ENCODE assay signal across 9 cellular contexts in the genomic region with DNA sequence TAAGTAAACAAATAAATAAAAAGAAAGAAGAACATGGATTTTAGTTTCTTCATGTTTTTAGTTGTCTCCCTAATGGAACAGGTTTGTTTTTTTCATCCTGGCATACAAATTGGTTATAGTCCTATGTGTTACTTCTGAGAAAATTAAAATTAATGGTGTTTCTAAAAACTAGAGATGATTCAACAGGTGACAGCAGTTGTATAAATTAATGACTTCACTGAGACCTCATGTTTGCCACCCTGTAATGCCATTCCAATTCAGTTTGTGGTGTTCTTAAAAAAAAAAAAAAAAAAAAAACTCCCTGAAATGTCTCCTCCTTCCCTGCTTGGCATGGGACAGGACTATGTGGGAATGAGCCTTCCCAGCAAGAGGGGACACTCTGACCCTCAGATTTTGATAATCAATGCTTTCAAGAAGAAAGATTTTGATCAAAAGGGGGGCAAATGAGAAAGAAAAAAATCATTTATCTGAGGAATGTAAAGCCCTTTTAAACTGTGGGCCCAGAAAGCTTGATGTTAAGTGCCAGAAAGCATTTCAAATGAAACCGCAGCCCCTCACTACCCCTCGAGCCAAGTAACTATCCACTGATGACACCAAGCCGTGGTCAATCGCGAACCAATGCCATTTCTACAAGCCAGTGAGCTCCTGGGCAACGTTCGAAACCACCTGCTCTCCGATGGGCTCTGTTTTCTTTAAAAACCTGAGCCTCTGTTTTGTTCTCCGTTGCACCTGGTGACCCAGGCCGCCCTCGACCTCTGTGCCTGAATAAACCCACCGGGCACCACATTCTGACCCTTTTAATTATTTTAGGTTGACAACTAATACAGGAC. TPM values are rescaled to one million over a fixed set of nuclear protein-coding genes. Genes with fewer than 3 reads are reported as not detected.
DNase-seq lines count a peak whose midpoint lies in the region; ATAC-seq and TF ChIP-seq lines count a peak whose summit lies in the region.
"Had no signal": no experiment of that assay in that cellular context is flagged by ENCODE, and none has a peak within 500 bp of the region (broad histone marks: within the 10 kb centered on the region; RNA-seq: fewer than 3 reads in every experiment).

No MANE protein-coding gene starts in this region.

- H3K4me1 ChIP-seq in suprapubic skin: peaks cover 40% of the 10 kb centered on the region

- H3K4me3 Mint-ChIP-seq in activated CD4-positive, alpha-beta T cell treated with anti-CD3 and anti-CD28 coated beads for 36 hours: peak overlapping the region; percentile 82
- peak overlapping the region; percentile 90 for H3K4me3 Mint-ChIP-seq in activated T-helper 1 cell treated with anti-CD3 and anti-CD28 coated beads, Interleukin-12 subunit alpha, Interleukin-12 subunit beta, Interleukin-2, Interleukin-4 antibody, amounts not matched to agents 30 ng/mL and 10 ng/mL and 1 ng/mL, durations not matched to agents 14 hours and 24 hours and 36 hours

- ATAC-seq in activated CD4-positive, alpha-beta T cell treated with anti-CD3 and anti-CD28 coated beads for 36 hours: no peak
- ATAC-seq in HG02571 (IDR thresholded peaks at IDR 0.05; ENCODE audit: unreplicated experiment) (no peak), GM19463 (IDR thresholded peaks at IDR 0.05; ENCODE audit: unreplicated experiment) (no peak)

- H3K27ac Mint-ChIP-seq in activated CD4-positive, alpha-beta T cell treated with anti-CD3 and anti-CD28 coated beads for 36 hours: peak overlapping the region; percentile 66
- peak overlapping the region; percentile 52 for H3K27ac Mint-ChIP-seq in activated T-helper 1 cell treated with anti-CD3 and anti-CD28 coated beads, Interleukin-12 subunit alpha, Interleukin-12 subunit beta, Interleukin-2, Interleukin-4 antibody, amounts not matched to agents 30 ng/mL and 10 ng/mL and 1 ng/mL, durations not matched to agents 14 hours and 24 hours and 36 hours

- no peaks in the 10 kb centered on the region for H3K36me3 ChIP-seq in suprapubic skin

- TF ChIP-seq POLR2A in suprapubic skin (IDR thresholded peaks at IDR 0.05): no peak

- CTCF ChIA-PET in activated CD4-positive, alpha-beta T cell treated with anti-CD3 and anti-CD28 coated beads for 36 hours (lab: Charles Lee): interaction anchor here (0.7 to 0.9 kb wide), 2 partner anchors 426 to 566 kb away, joined by 3 read pairs; a partner anchor contains a TSS

- H3K9me3 ChIP-seq in iPS-18c (ENCODE audit: control insufficient read depth, insufficient read depth, low read length) (no peaks in the 10 kb centered on the region), suprapubic skin (no peaks in the 10 kb centered on the region)

- no peaks in the 10 kb centered on the region for H3K9me3 Mint-ChIP-seq in activated CD4-positive, alpha-beta T cell treated with anti-CD3 and anti-CD28 coated beads for 36 hours (ENCODE audit: low read depth)
- no peaks in the 10 kb centered on the region for H3K9me3 Mint-ChIP-seq in activated T-helper 1 cell treated with anti-CD3 and anti-CD28 coated beads, Interleukin-12 subunit alpha, Interleukin-12 subunit beta, Interleukin-2, Interleukin-4 antibody, amounts not matched to agents 30 ng/mL and 10 ng/mL and 1 ng/mL, durations not matched to agents 14 hours and 24 hours and 36 hours

- DNase-seq in activated CD4-positive, alpha-beta T cell treated with anti-CD3 and anti-CD28 coated beads for 36 hours: no peak
- no peak for DNase-seq in activated CD4-positive, alpha-beta T cell treated with anti-CD3 and anti-CD28 coated beads for 1 hour
- no peak for DNase-seq in activated T-helper 1 cell treated with anti-CD3 and anti-CD28 coated beads, Interleukin-12 subunit alpha, Interleukin-12 subunit beta, Interleukin-2, Interleukin-4 antibody, amounts not matched to agents 30 ng/mL and 10 ng/mL and 1 ng/mL, durations not matched to agents 14 hours and 24 hours and 36 hours (ENCODE audit: low spot score)
- DNase-seq in suprapubic skin (ENCODE audit: low spot score in 2 of 2): no peak
- DNase-seq in hypothalamus (lab: John Stamatoyannopoulos, UW): no peak
- DNase-seq: DND-41 had no signal

- intact Hi-C loops in activated CD4-positive, alpha-beta T cell treated with anti-CD3 and anti-CD28 coated beads for 36 hours (cut with DNase I, micrococcal nuclease): loop anchor here in 1 of 2 experiments (2.0 to 10.0 kb wide), 2 partner anchors 293 to 537 kb away; a partner anchor contains a TSS
- intact Hi-C loops in activated T-helper 1 cell treated with anti-CD3 and anti-CD28 coated beads, Interleukin-12 subunit alpha, Interleukin-12 subunit beta, Interleukin-2, Interleukin-4 antibody, amounts not matched to agents 30 ng/mL and 10 ng/mL and 1 ng/mL, durations not matched to agents 14 hours and 24 hours and 36 hours (cut with micrococcal nuclease): loop anchor here (1.0 to 10.0 kb wide), 4 partner anchors 11 to 180 kb away; a partner anchor contains a TSS

- H3K36me3 Mint-ChIP-seq in activated CD4-positive, alpha-beta T cell treated with anti-CD3 and anti-CD28 coated beads for 36 hours (ENCODE audit: low read depth): no peaks in the 10 kb centered on the region
- H3K36me3 Mint-ChIP-seq in activated T-helper 1 cell treated with anti-CD3 and anti-CD28 coated beads, Interleukin-12 subunit alpha, Interleukin-12 subunit beta, Interleukin-2, Interleukin-4 antibody, amounts not matched to agents 30 ng/mL and 10 ng/mL and 1 ng/mL, durations not matched to agents 14 hours and 24 hours and 36 hours (ENCODE audit: low read depth): peaks cover 5% of the 10 kb centered on the region

- 5% methylated on average over 12 of the region's 12 CpGs for WGBS in suprapubic skin

- H3K27me3 Mint-ChIP-seq in activated CD4-positive, alpha-beta T cell treated with anti-CD3 and anti-CD28 coated beads for 36 hours: no peaks in the 10 kb centered on the region
- H3K27me3 Mint-ChIP-seq in activated T-helper 1 cell treated with anti-CD3 and anti-CD28 coated beads, Interleukin-12 subunit alpha, Interleukin-12 subunit beta, Interleukin-2, Interleukin-4 antibody, amounts not matched to agents 30 ng/mL and 10 ng/mL and 1 ng/mL, durations not matched to agents 14 hours and 24 hours and 36 hours (ENCODE audit: insufficient read depth): peaks cover 9% of the 10 kb centered on the region

- H3K4me1 Mint-ChIP-seq in activated CD4-positive, alpha-beta T cell treated with anti-CD3 and anti-CD28 coated beads for 36 hours: peaks cover 12% of the 10 kb centered on the region
- H3K4me1 Mint-ChIP-seq in activated T-helper 1 cell treated with anti-CD3 and anti-CD28 coated beads, Interleukin-12 subunit alpha, Interleukin-12 subunit beta, Interleukin-2, Interleukin-4 antibody, amounts not matched to agents 30 ng/mL and 10 ng/mL and 1 ng/mL, durations not matched to agents 14 hours and 24 hours and 36 hours (ENCODE audit: low read depth): peaks cover 7% of the 10 kb centered on the region

- POLR2A ChIA-PET in activated CD4-positive, alpha-beta T cell treated with anti-CD3 and anti-CD28 coated beads for 36 hours (lab: Charles Lee): no interaction called here

- peak overlapping the region; percentile 78 for H3K27ac ChIP-seq in suprapubic skin

- H3K27me3 ChIP-seq in suprapubic skin: no peaks in the 10 kb centered on the region

- no peak for TF ChIP-seq CTCF in suprapubic skin (IDR thresholded peaks at IDR 0.05)

- TF ChIP-seq EP300 in suprapubic skin (IDR thresholded peaks at IDR 0.05): no peak

- peak overlapping the region; percentile 76 for H3K4me3 ChIP-seq in iPS-18c (ENCODE audit: insufficient read depth, low read depth, low read length)
- H3K4me3 ChIP-seq in suprapubic skin: peak overlapping the region; percentile 97

RNA-seq across cellular contexts. Expression of a gene that starts 0.9 kb away (rescaled TPM):
- total RNA-seq in activated CD4-positive, alpha-beta T cell treated with anti-CD3 and anti-CD28 coated beads for 36 hours: 1 to 10 TPM; 6.7 to 7.1 TPM
- 4.8 and 4.9 TPM in 2 replicates for total RNA-seq in activated T-helper 1 cell treated with anti-CD3 and anti-CD28 coated beads, Interleukin-12 subunit alpha, Interleukin-12 subunit beta, Interleukin-2, Interleukin-4 antibody, amounts not matched to agents 30 ng/mL and 10 ng/mL and 1 ng/mL, durations not matched to agents 14 hours and 24 hours and 36 hours
- total RNA-seq in suprapubic skin: 10 to 100 TPM in 3 of 4 donors, 1 to 10 TPM in 1; 7.3 to 54.0 (median 16.4) TPM

RNA-seq across cellular contexts. Expression of a gene that starts 1.1 kb away (rescaled TPM):
- total RNA-seq in activated CD4-positive, alpha-beta T cell treated with anti-CD3 and anti-CD28 coated beads for 36 hours: 1 to 10 TPM in 1 of 2 experiments, under 1 TPM in 1; 0.97 to 1.7 TPM
- 0.49 and 0.54 TPM in 2 replicates for total RNA-seq in activated T-helper 1 cell treated with anti-CD3 and anti-CD28 coated beads, Interleukin-12 subunit alpha, Interleukin-12 subunit beta, Interleukin-2, Interleukin-4 antibody, amounts not matched to agents 30 ng/mL and 10 ng/mL and 1 ng/mL, durations not matched to agents 14 hours and 24 hours and 36 hours
- 1 to 10 TPM; 2.2 to 7.6 (median 4.0) TPM for total RNA-seq in suprapubic skin

RNA-seq across cellular contexts. Expression of a gene that starts 19.1 kb away (rescaled TPM):
- total RNA-seq in activated CD4-positive, alpha-beta T cell treated with anti-CD3 and anti-CD28 coated beads for 36 hours: not detected
- not detected in 2 replicates for total RNA-seq in activated T-helper 1 cell treated with anti-CD3 and anti-CD28 coated beads, Interleukin-12 subunit alpha, Interleukin-12 subunit beta, Interleukin-2, Interleukin-4 antibody, amounts not matched to agents 30 ng/mL and 10 ng/mL and 1 ng/mL, durations not matched to agents 14 hours and 24 hours and 36 hours
- total RNA-seq in suprapubic skin: not detected

RNA-seq across cellular contexts. Expression of a gene that starts 37.1 kb away (rescaled TPM):
- 10 to 100 TPM; 63.6 to 65.0 TPM for total RNA-seq in activated CD4-positive, alpha-beta T cell treated with anti-CD3 and anti-CD28 coated beads for 36 hours
- 57.2 and 58.9 TPM in 2 replicates for total RNA-seq in activated T-helper 1 cell treated with anti-CD3 and anti-CD28 coated beads, Interleukin-12 subunit alpha, Interleukin-12 subunit beta, Interleukin-2, Interleukin-4 antibody, amounts not matched to agents 30 ng/mL and 10 ng/mL and 1 ng/mL, durations not matched to agents 14 hours and 24 hours and 36 hours
- 10 to 100 TPM; 36.1 to 48.1 (median 39.8) TPM for total RNA-seq in suprapubic skin
